8 cellular contexts compared by ENCODE assay signal in genomic region chr5:126595486-126596083, GRCh38. TPM values are rescaled to one million over a fixed set of nuclear protein-coding genes. Genes with fewer than 3 reads are reported as not detected.
A peak's percentile ranks its signal among the peaks of the same experiment; 100 is the strongest.
DNase-seq lines count a peak whose midpoint lies in the region; ATAC-seq and TF ChIP-seq lines count a peak whose summit lies in the region.

No MANE protein-coding gene starts in this region.

- POLR2A ChIA-PET in AG04450 (lab: Yijun Ruan, JAX) = interaction anchor here (0.7 to 1.3 kb wide), 4 partner anchors 10 to 199 kb away, joined by 3 to 8 read pairs (median 4); no protein-coding TSS in a partner anchor
- POLR2A ChIA-PET in activated CD8-positive, alpha-beta T cell treated with anti-CD3 and anti-CD28 coated beads for 36 hours (lab: Charles Lee) = interaction anchor here (1.3 kb wide), 1 partner anchor 14 kb away, joined by 3 read pairs; no protein-coding TSS in a partner anchor

- H3K27ac ChIP-seq in AG04450 (ENCODE audit: low read depth, low read length) (peak overlapping the region; percentile 87), tibial nerve (peak overlapping the region; percentile 48 to 85 (median 71))

- H3K9me3 Mint-ChIP-seq in activated CD8-positive, alpha-beta T cell treated with anti-CD3 and anti-CD28 coated beads for 36 hours = peaks cover 2% of the 10 kb centered on the region

- no peak for TF ChIP-seq POLR2A in tibial nerve (IDR thresholded peaks at IDR 0.05)

- H3K4me3 Mint-ChIP-seq in activated CD8-positive, alpha-beta T cell treated with anti-CD3 and anti-CD28 coated beads for 36 hours = peak overlapping the region; percentile 75

- H3K36me3 ChIP-seq in kidney epithelial cell (ENCODE audit: control insufficient read depth, insufficient read depth, low read length) (peaks cover 2% of the 10 kb centered on the region), tibial nerve (peaks cover 0 to 17% (median 0%) of the 10 kb centered on the region in 3 donors)

- no peaks in the 10 kb centered on the region for H3K36me3 Mint-ChIP-seq in activated CD8-positive, alpha-beta T cell treated with anti-CD3 and anti-CD28 coated beads for 36 hours (ENCODE audit: low read depth)

- H3K9me3 ChIP-seq in AG04450 (ENCODE audit: control insufficient read depth, insufficient read depth, low read length) (peaks cover 3% of the 10 kb centered on the region), tibial nerve (no peaks in the 10 kb centered on the region)

- no peak for DNase-seq in AG04450 (ENCODE audit: low read depth, low spot score)
- no peak for DNase-seq in activated CD8-positive, alpha-beta T cell treated with anti-CD3 and anti-CD28 coated beads for 36 hours
- no peak for DNase-seq in kidney epithelial cell (ENCODE audit: low read depth)
- no peak for DNase-seq in tibial nerve (ENCODE audit: low spot score in 2 of 2)
- DNase-seq in DMS 273 (lab: John Stamatoyannopoulos, UW; ENCODE audit: unreplicated experiment) = no peak
- DNase-seq in NCI-H2227 (lab: John Stamatoyannopoulos, UW; ENCODE audit: unreplicated experiment) = no peak

- H3K27ac Mint-ChIP-seq in activated CD8-positive, alpha-beta T cell treated with anti-CD3 and anti-CD28 coated beads for 36 hours = no peak overlapping the region

- H3K4me3 ChIP-seq in AG04450 (ENCODE audit: low read depth, low read length) (peak overlapping the region; percentile 73), kidney epithelial cell (ENCODE audit: low read depth, low read length) (peak overlapping the region; percentile 72), tibial nerve (peak overlapping the region; percentile 54 to 65 (median 58))

- H3K4me1 Mint-ChIP-seq in activated CD8-positive, alpha-beta T cell treated with anti-CD3 and anti-CD28 coated beads for 36 hours (ENCODE audit: low read depth) = peaks cover 17% of the 10 kb centered on the region

- ATAC-seq in GM21529 (IDR thresholded peaks at IDR 0.05; ENCODE audit: unreplicated experiment) (peak; percentile 8), GM21825 (IDR thresholded peaks at IDR 0.05; ENCODE audit: unreplicated experiment) (no peak)
- no peak for ATAC-seq in activated CD8-positive, alpha-beta T cell treated with anti-CD3 and anti-CD28 coated beads for 36 hours

- no peaks in the 10 kb centered on the region for H3K27me3 ChIP-seq in AG04450 (ENCODE audit: control insufficient read depth, insufficient read depth, low read length)
- H3K27me3 ChIP-seq in kidney epithelial cell (ENCODE audit: control insufficient read depth, insufficient read depth, low read length) = no peaks in the 10 kb centered on the region
- no peaks in the 10 kb centered on the region for H3K27me3 ChIP-seq in tibial nerve

- peaks cover 0 to 17% (median 8%) of the 10 kb centered on the region in 4 donors for H3K4me1 ChIP-seq in tibial nerve

- CTCF ChIA-PET in AG04450 (lab: Charles Lee) = interaction anchor here (0.6 to 2.7 kb wide), 7 partner anchors 22 to 257 kb away, joined by 3 to 24 read pairs (median 4); no protein-coding TSS in a partner anchor
- CTCF ChIA-PET in activated CD8-positive, alpha-beta T cell treated with anti-CD3 and anti-CD28 coated beads for 36 hours (lab: Charles Lee) = no interaction called here

- H3K27me3 Mint-ChIP-seq in activated CD8-positive, alpha-beta T cell treated with anti-CD3 and anti-CD28 coated beads for 36 hours = peaks cover 8% of the 10 kb centered on the region

- TF ChIP-seq CTCF in AG04450 (IDR thresholded peaks at IDR 0.05; ENCODE audit: low read depth, low read length) = no peak
- TF ChIP-seq CTCF in activated CD8-positive, alpha-beta T cell treated with anti-CD3 and anti-CD28 coated beads for 36 hours (IDR thresholded peaks at IDR 0.05) = no peak
- TF ChIP-seq CTCF in kidney epithelial cell (IDR thresholded peaks at IDR 0.05; ENCODE audit: insufficient read depth, low read length, poor library complexity, severe bottlenecking) = no peak
- no peak for TF ChIP-seq CTCF in tibial nerve (IDR thresholded peaks at IDR 0.05)

- WGBS in tibial nerve, 2 donors = 59 to 61% methylated on average over 22 of the region's 22 CpGs

- intact Hi-C loops in activated CD8-positive, alpha-beta T cell treated with anti-CD3 and anti-CD28 coated beads for 36 hours (cut with micrococcal nuclease) = no loop called here

- no peak for TF ChIP-seq EP300 in tibial nerve (IDR thresholded peaks at IDR 0.05)

RNA-seq across cellular contexts. Expression of gene ALDH7A1, which starts 0.6 kb away (rescaled TPM):
- polyA plus RNA-seq in AG04450 (2011; rRNA removed) = 82.2 and 97.2 TPM in 2 replicates
- polyA minus RNA-seq in AG04450 (2011; rRNA and poly(A)+ RNA removed) = 46.5 and 56.3 TPM in 2 replicates
- total RNA-seq in activated CD8-positive, alpha-beta T cell treated with anti-CD3 and anti-CD28 coated beads for 36 hours = 1 to 10 TPM; 4.8 to 5.1 TPM
- total RNA-seq in kidney epithelial cell (27.0 and 35.2 TPM in 2 replicates), tibial nerve (10 to 100 TPM; 20.7 to 41.0 (median 32.9) TPM)

RNA-seq across cellular contexts. Expression of gene PHAX, which starts 5.2 kb away (rescaled TPM):
- 38.9 and 61.0 TPM in 2 replicates for polyA plus RNA-seq in AG04450 (2011; rRNA removed)
- 49.5 and 50.2 TPM in 2 replicates for polyA minus RNA-seq in AG04450 (2011; rRNA and poly(A)+ RNA removed)
- 10 to 100 TPM; 42.5 to 42.8 TPM for total RNA-seq in activated CD8-positive, alpha-beta T cell treated with anti-CD3 and anti-CD28 coated beads for 36 hours
- 47.4 and 54.2 TPM in 2 replicates for total RNA-seq in kidney epithelial cell
- total RNA-seq in tibial nerve = 10 to 100 TPM; 23.2 to 57.5 (median 45.8) TPM
